Comparison of ENCODE assay signal across 15 cellular contexts in genomic region chr5:89712135-89712700, GRCh38.
A peak's percentile ranks its signal among the peaks of the same experiment; 100 is the strongest.
DNase-seq lines count a peak whose midpoint lies in the region; ATAC-seq and TF ChIP-seq lines count a peak whose summit lies in the region.
"Had no signal": no experiment of that assay in that cellular context is flagged by ENCODE, and none has a peak within 500 bp of the region (broad histone marks: within the 10 kb centered on the region; RNA-seq: fewer than 3 reads in every experiment).

No MANE protein-coding gene starts in this region.

- no peaks in the 10 kb centered on the region for H3K27me3 ChIP-seq in endodermal cell (ENCODE audit: control insufficient read depth, insufficient read depth, low read length, poor library complexity, severe bottlenecking)
- H3K27me3 ChIP-seq in neural progenitor cell = no peaks in the 10 kb centered on the region
- H3K27me3 ChIP-seq in naive thymus-derived CD4-positive, alpha-beta T cell (ENCODE audit: control insufficient read depth in 2 of 2, insufficient read depth in 2 of 2, low read length in 2 of 2) = no peaks in the 10 kb centered on the region
- no peaks in the 10 kb centered on the region for H3K27me3 ChIP-seq in PC-9 (ENCODE audit: insufficient read depth, low read depth)

- H3K4me1 Mint-ChIP-seq in endodermal cell = peaks cover 12% of the 10 kb centered on the region
- no peaks in the 10 kb centered on the region for H3K4me1 Mint-ChIP-seq in neural progenitor cell
- H3K4me1 Mint-ChIP-seq in naive thymus-derived CD4-positive, alpha-beta T cell = no peaks in the 10 kb centered on the region

- H3K9ac ChIP-seq in endodermal cell (ENCODE audit: extremely low read depth, low read length, poor library complexity, severe bottlenecking) (no peak overlapping the region), neural progenitor cell (no peak overlapping the region)
- H3K9ac ChIP-seq: GM23248 had no signal

- H3K4me2 ChIP-seq in neural progenitor cell (no peak overlapping the region), PC-9 (no peak overlapping the region)

- no peaks in the 10 kb centered on the region for H3K4me1 ChIP-seq in endodermal cell (ENCODE audit: control insufficient read depth, insufficient read depth, low read length)
- H3K4me1 ChIP-seq in neural progenitor cell = peaks cover 2% of the 10 kb centered on the region
- no peaks in the 10 kb centered on the region for H3K4me1 ChIP-seq in naive thymus-derived CD4-positive, alpha-beta T cell (ENCODE audit: control insufficient read depth in 2 of 2, insufficient read depth in 2 of 2, low read length in 2 of 2)
- no peaks in the 10 kb centered on the region for H3K4me1 ChIP-seq in PC-9 (replicated peaks; ENCODE audit: insufficient read depth)

- WGBS in endodermal cell (ENCODE audit: insufficient coverage in 1 of 2, insufficient read length in 1 of 2), 2 experiments = 80 to 85% methylated on average over 1 to 3 of the region's 3 CpGs

- no peaks in the 10 kb centered on the region for H3K36me3 Mint-ChIP-seq in endodermal cell (ENCODE audit: low read depth)
- no peaks in the 10 kb centered on the region for H3K36me3 Mint-ChIP-seq in neural progenitor cell
- no peaks in the 10 kb centered on the region for H3K36me3 Mint-ChIP-seq in naive thymus-derived CD4-positive, alpha-beta T cell

- CTCF ChIA-PET in naive thymus-derived CD4-positive, alpha-beta T cell (lab: Charles Lee) = no interaction called here
- CTCF ChIA-PET in PC-9 (lab: Charles Lee) = no interaction called here

- POLR2A ChIA-PET in naive thymus-derived CD4-positive, alpha-beta T cell (lab: Charles Lee) = no interaction called here
- POLR2A ChIA-PET in PC-9 (lab: Charles Lee; ENCODE audit: unreplicated experiment) = no interaction called here

- H3K27ac ChIP-seq in endodermal cell (ENCODE audit: low read depth, low read length) (no peak overlapping the region), neural progenitor cell (no peak overlapping the region), PC-9 (no peak overlapping the region)
- H3K27ac ChIP-seq in naive thymus-derived CD4-positive, alpha-beta T cell (ENCODE audit: low read depth, low read length) = no peak overlapping the region
- H3K27ac ChIP-seq: C4-2B, GM23248 had no signal

- H3K27ac Mint-ChIP-seq in endodermal cell (peak overlapping the region; percentile 40), neural progenitor cell (no peak overlapping the region)
- no peak overlapping the region for H3K27ac Mint-ChIP-seq in naive thymus-derived CD4-positive, alpha-beta T cell
- H3K27ac Mint-ChIP-seq: CD4-positive, alpha-beta T cell had no signal

- H3K9me3 ChIP-seq in endodermal cell (ENCODE audit: control insufficient read depth, low read length) (no peaks in the 10 kb centered on the region), neural progenitor cell (ENCODE audit: low read depth) (no peaks in the 10 kb centered on the region), PC-9 (ENCODE audit: insufficient read depth, low read depth) (no peaks in the 10 kb centered on the region)
- H3K9me3 ChIP-seq in naive thymus-derived CD4-positive, alpha-beta T cell (ENCODE audit: control insufficient read depth in 2 of 3, low read length in 3 of 3) = no peaks in the 10 kb centered on the region

- H2AFZ ChIP-seq in neural progenitor cell (replicated peaks) (peak overlapping the region; percentile 69), PC-9 (no peak overlapping the region)
- H2AFZ ChIP-seq: GM23248 had no signal

- H3K79me2 ChIP-seq in neural progenitor cell (ENCODE audit: low read depth) = no peaks in the 10 kb centered on the region
- no peaks in the 10 kb centered on the region for H3K79me2 ChIP-seq in PC-9 (ENCODE audit: low read depth)

- H3K9me3 Mint-ChIP-seq in endodermal cell = no peaks in the 10 kb centered on the region
- no peaks in the 10 kb centered on the region for H3K9me3 Mint-ChIP-seq in neural progenitor cell
- peaks cover 0 to 6% (median 0%) of the 10 kb centered on the region in 11 donors for H3K9me3 Mint-ChIP-seq in naive thymus-derived CD4-positive, alpha-beta T cell

- no peak for DNase-seq in endodermal cell
- DNase-seq in neural progenitor cell (ENCODE audit: low spot score) = no peak
- no peak for DNase-seq in naive thymus-derived CD4-positive, alpha-beta T cell
- no peak for DNase-seq in NCI-H1092 (lab: John Stamatoyannopoulos, UW)
- DNase-seq in PC-9 = no peak
- DNase-seq: ACHN; CD4-positive, alpha-beta T cell; DMS153; DMS79; GDM1; GM23248; HCEC 1CT had no signal

- no peaks in the 10 kb centered on the region for H3K9me2 ChIP-seq in PC-9 (ENCODE audit: insufficient read depth)

- intact Hi-C loops in naive thymus-derived CD4-positive, alpha-beta T cell (cut with micrococcal nuclease) = no loop called here
- intact Hi-C loops in PC-9 (cut with micrococcal nuclease; ENCODE audit: unreplicated experiment) = no loop called here

- H3F3A ChIP-seq in neural progenitor cell (ENCODE audit: low read depth) = no peaks in the 10 kb centered on the region
- H3F3A ChIP-seq in PC-9 (ENCODE audit: insufficient read depth, low read depth) = no peaks in the 10 kb centered on the region

- H3K27me3 Mint-ChIP-seq in endodermal cell (ENCODE audit: insufficient read depth) (no peaks in the 10 kb centered on the region), neural progenitor cell (ENCODE audit: insufficient read depth, low read depth) (no peaks in the 10 kb centered on the region)
- peaks cover 0 to 5% (median 0%) of the 10 kb centered on the region in 5 donors for H3K27me3 Mint-ChIP-seq in naive thymus-derived CD4-positive, alpha-beta T cell
- H3K27me3 Mint-ChIP-seq: CD4-positive, alpha-beta T cell had no signal

- H3K4me3 Mint-ChIP-seq in endodermal cell = no peak overlapping the region
- H3K4me3 Mint-ChIP-seq in neural progenitor cell = no peak overlapping the region
- no peak overlapping the region for H3K4me3 Mint-ChIP-seq in naive thymus-derived CD4-positive, alpha-beta T cell
- H3K4me3 Mint-ChIP-seq: CD4-positive, alpha-beta T cell had no signal

- no peak overlapping the region for H3K4me3 ChIP-seq in endodermal cell (ENCODE audit: low read length)
- H3K4me3 ChIP-seq in neural progenitor cell = no peak overlapping the region
- H3K4me3 ChIP-seq in naive thymus-derived CD4-positive, alpha-beta T cell (ENCODE audit: low read length) = no peak overlapping the region
- no peak overlapping the region for H3K4me3 ChIP-seq in PC-9
- H3K4me3 ChIP-seq: GM23248 had no signal

- H4K20me1 ChIP-seq in neural progenitor cell (ENCODE audit: low read depth) (no peaks in the 10 kb centered on the region), PC-9 (ENCODE audit: insufficient read depth) (no peaks in the 10 kb centered on the region)

- ATAC-seq in SK-N-SH treated with all-trans-retinoic acid at 6 μM for 48 hours (no peak), GM21576 (IDR thresholded peaks at IDR 0.05; ENCODE audit: unreplicated experiment) (no peak)
- ATAC-seq in naive thymus-derived CD4-positive, alpha-beta T cell = no peak

- BruUV-seq in PC-9 (replicated peaks; lab: Mats Ljungman, UMichigan) = no TSS peak

- TF ChIP-seq CTCF in endodermal cell (conservative IDR thresholded peaks at IDR 0.05) (no peak), neural progenitor cell (IDR thresholded peaks at IDR 0.05) (no peak), PC-9 (conservative IDR thresholded peaks at IDR 0.05) (no peak)

- no peaks in the 10 kb centered on the region for H3K36me3 ChIP-seq in endodermal cell (ENCODE audit: control insufficient read depth, insufficient read depth, low read length)
- H3K36me3 ChIP-seq in neural progenitor cell = no peaks in the 10 kb centered on the region
- H3K36me3 ChIP-seq in naive thymus-derived CD4-positive, alpha-beta T cell (ENCODE audit: control insufficient read depth in 2 of 3, insufficient read depth in 3 of 3, low read length in 3 of 3) = no peaks in the 10 kb centered on the region
- no peaks in the 10 kb centered on the region for H3K36me3 ChIP-seq in PC-9 (ENCODE audit: low read depth)

TF ChIP-seq in SK-N-SH treated with all-trans-retinoic acid at 6 μM for 48 hours, 23 proteins besides CTCF, POLR2A, EP300 and RAD21 (continues in another document):
- TF ChIP-seq, protein P1, sequence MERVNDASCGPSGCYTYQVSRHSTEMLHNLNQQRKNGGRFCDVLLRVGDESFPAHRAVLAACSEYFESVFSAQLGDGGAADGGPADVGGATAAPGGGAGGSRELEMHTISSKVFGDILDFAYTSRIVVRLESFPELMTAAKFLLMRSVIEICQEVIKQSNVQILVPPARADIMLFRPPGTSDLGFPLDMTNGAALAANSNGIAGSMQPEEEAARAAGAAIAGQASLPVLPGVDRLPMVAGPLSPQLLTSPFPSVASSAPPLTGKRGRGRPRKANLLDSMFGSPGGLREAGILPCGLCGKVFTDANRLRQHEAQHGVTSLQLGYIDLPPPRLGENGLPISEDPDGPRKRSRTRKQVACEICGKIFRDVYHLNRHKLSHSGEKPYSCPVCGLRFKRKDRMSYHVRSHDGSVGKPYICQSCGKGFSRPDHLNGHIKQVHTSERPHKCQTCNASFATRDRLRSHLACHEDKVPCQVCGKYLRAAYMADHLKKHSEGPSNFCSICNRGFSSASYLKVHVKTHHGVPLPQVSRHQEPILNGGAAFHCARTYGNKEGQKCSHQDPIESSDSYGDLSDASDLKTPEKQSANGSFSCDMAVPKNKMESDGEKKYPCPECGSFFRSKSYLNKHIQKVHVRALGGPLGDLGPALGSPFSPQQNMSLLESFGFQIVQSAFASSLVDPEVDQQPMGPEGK (CRISPR knock-in tag; IDR thresholded peaks at IDR 0.05; ENCODE audit: borderline replicate concordance) = no peak
- TF ChIP-seq ARNTL (CRISPR knock-in tag; IDR thresholded peaks at IDR 0.05; ENCODE audit: borderline replicate concordance, low read depth) = no peak
- no peak for TF ChIP-seq GLIS3 (CRISPR knock-in tag; IDR thresholded peaks at IDR 0.05)
- no peak for TF ChIP-seq ZNF70 (CRISPR knock-in tag; IDR thresholded peaks at IDR 0.05)
- TF ChIP-seq, protein P2, sequence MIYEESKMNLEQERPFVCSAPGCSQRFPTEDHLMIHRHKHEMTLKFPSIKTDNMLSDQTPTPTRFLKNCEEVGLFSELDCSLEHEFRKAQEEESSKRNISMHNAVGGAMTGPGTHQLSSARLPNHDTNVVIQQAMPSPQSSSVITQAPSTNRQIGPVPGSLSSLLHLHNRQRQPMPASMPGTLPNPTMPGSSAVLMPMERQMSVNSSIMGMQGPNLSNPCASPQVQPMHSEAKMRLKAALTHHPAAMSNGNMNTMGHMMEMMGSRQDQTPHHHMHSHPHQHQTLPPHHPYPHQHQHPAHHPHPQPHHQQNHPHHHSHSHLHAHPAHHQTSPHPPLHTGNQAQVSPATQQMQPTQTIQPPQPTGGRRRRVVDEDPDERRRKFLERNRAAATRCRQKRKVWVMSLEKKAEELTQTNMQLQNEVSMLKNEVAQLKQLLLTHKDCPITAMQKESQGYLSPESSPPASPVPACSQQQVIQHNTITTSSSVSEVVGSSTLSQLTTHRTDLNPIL (CRISPR knock-in tag; IDR thresholded peaks at IDR 0.05; ENCODE audit: low read depth) = peak; percentile 78; the same call in 1 of the 2 replicates
- TF ChIP-seq TCF4 (CRISPR knock-in tag; IDR thresholded peaks at IDR 0.05; ENCODE audit: borderline replicate concordance) = peak; percentile 87; the same call in 1 of the 2 replicates
